Comparison of ENCODE assay signal across 14 cellular contexts in the genomic region with DNA sequence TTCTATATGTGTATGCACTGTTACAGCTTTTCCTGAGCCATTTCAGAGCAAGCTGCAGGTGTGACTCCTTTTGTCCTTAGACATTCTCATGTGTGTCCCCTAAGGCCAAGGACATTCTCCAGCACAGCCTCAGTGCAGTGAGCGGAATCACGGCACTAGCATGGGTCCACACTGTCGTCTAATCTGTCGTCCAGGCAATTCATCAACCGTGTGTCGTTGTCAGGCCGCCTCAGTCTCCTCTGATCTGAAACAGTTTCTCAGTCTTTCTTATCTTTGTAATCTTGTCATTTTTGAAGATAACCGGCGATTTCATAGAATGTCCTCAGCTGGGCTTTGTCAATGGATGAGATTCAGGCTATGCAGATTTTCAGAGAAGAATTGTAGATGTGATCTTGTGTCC. TPM values are rescaled to one million over a fixed set of nuclear protein-coding genes. Genes with fewer than 3 reads are reported as not detected.
"Had no signal": no experiment of that assay in that cellular context is flagged by ENCODE, and none has a peak within 500 bp of the region (broad histone marks: within the 10 kb centered on the region; RNA-seq: fewer than 3 reads in every experiment).

No MANE protein-coding gene starts in this region.

RNA-seq across cellular contexts. Expression of a gene that starts 30.5 kb away (rescaled TPM):
- total RNA-seq: activated B cell treated with CpG ODN at 0.5 μM for 24 hours; activated CD4-positive, alpha-beta memory T cell treated with anti-CD3 and anti-CD28 coated beads for 36 hours; activated CD4-positive, alpha-beta memory T cell treated with anti-CD3 and anti-CD28 coated beads, Interleukin-2, amount 10 ng/mL, durations not matched to agents 7 days and 5 days; activated CD4-positive, alpha-beta T cell treated with anti-CD3 and anti-CD28 coated beads for 36 hours; activated CD4-positive, alpha-beta T cell treated with anti-CD3 and anti-CD28 coated beads, Interleukin-2, amount 10 ng/mL, durations not matched to agents 24 days and 14 days; activated CD4-positive, alpha-beta T cell treated with anti-CD3 and anti-CD28 coated beads, Interleukin-2, amount 10 ng/mL, durations not matched to agents 7 days and 5 days; activated CD8-positive, alpha-beta memory T cell treated with anti-CD3 and anti-CD28 coated beads for 36 hours; activated CD8-positive, alpha-beta memory T cell treated with anti-CD3 and anti-CD28 coated beads, Interleukin-2, amount 10 ng/mL, durations not matched to agents 7 days and 5 days; activated CD8-positive, alpha-beta T cell treated with anti-CD3 and anti-CD28 coated beads for 36 hours; activated CD8-positive, alpha-beta T cell treated with anti-CD3 and anti-CD28 coated beads, Interleukin-2, amount 10 ng/mL, durations not matched to agents 7 days and 5 days; T-helper 1 cell treated with Interleukin-12 subunit alpha and Interleukin-12 subunit beta and Interleukin-4 antibody, amounts not matched to agents 30 ng/mL and 1 ng/mL, for 36 hours; T-helper 17 cell; T-helper 2 cell treated with Interferon-gamma antibody and Interleukin-4, amounts not matched to agents 100 ng/mL and 5 ng/mL, for 36 hours; WTC11 had no signal

RNA-seq across cellular contexts. Expression of a gene that starts 31.4 kb away (rescaled TPM):
- total RNA-seq: activated B cell treated with CpG ODN at 0.5 μM for 24 hours; activated CD4-positive, alpha-beta memory T cell treated with anti-CD3 and anti-CD28 coated beads for 36 hours; activated CD4-positive, alpha-beta memory T cell treated with anti-CD3 and anti-CD28 coated beads, Interleukin-2, amount 10 ng/mL, durations not matched to agents 7 days and 5 days; activated CD4-positive, alpha-beta T cell treated with anti-CD3 and anti-CD28 coated beads for 36 hours; activated CD4-positive, alpha-beta T cell treated with anti-CD3 and anti-CD28 coated beads, Interleukin-2, amount 10 ng/mL, durations not matched to agents 24 days and 14 days; activated CD4-positive, alpha-beta T cell treated with anti-CD3 and anti-CD28 coated beads, Interleukin-2, amount 10 ng/mL, durations not matched to agents 7 days and 5 days; activated CD8-positive, alpha-beta memory T cell treated with anti-CD3 and anti-CD28 coated beads for 36 hours; activated CD8-positive, alpha-beta memory T cell treated with anti-CD3 and anti-CD28 coated beads, Interleukin-2, amount 10 ng/mL, durations not matched to agents 7 days and 5 days; activated CD8-positive, alpha-beta T cell treated with anti-CD3 and anti-CD28 coated beads for 36 hours; activated CD8-positive, alpha-beta T cell treated with anti-CD3 and anti-CD28 coated beads, Interleukin-2, amount 10 ng/mL, durations not matched to agents 7 days and 5 days; T-helper 1 cell treated with Interleukin-12 subunit alpha and Interleukin-12 subunit beta and Interleukin-4 antibody, amounts not matched to agents 30 ng/mL and 1 ng/mL, for 36 hours; T-helper 17 cell; T-helper 2 cell treated with Interferon-gamma antibody and Interleukin-4, amounts not matched to agents 100 ng/mL and 5 ng/mL, for 36 hours had no signal
